17 cellular contexts compared by ENCODE assay signal in genomic region chr3:187519428-187519890, GRCh38.
DNase-seq lines count a peak whose midpoint lies in the region; ATAC-seq and TF ChIP-seq lines count a peak whose summit lies in the region.
"Had no signal": no experiment of that assay in that cellular context is flagged by ENCODE, and none has a peak within 500 bp of the region (broad histone marks: within the 10 kb centered on the region; RNA-seq: fewer than 3 reads in every experiment).

No MANE protein-coding gene starts in this region.

- no peaks in the 10 kb centered on the region for H3K79me2 ChIP-seq in smooth muscle cell (ENCODE audit: low read depth)

- intact Hi-C loops in left ventricle myocardium inferior (cut with micrococcal nuclease) = no loop called here

- no peaks in the 10 kb centered on the region for H4K20me1 ChIP-seq in smooth muscle cell (ENCODE audit: low read depth)

- no peaks in the 10 kb centered on the region for H3K9me3 ChIP-seq in left ventricle myocardium inferior (replicated peaks)
- H3K9me3 ChIP-seq in right atrium auricular region = no peaks in the 10 kb centered on the region
- H3K9me3 ChIP-seq in SK-N-MC (ENCODE audit: low read depth, low read length) = no peaks in the 10 kb centered on the region
- no peaks in the 10 kb centered on the region for H3K9me3 ChIP-seq in smooth muscle cell (replicated peaks; ENCODE audit: low read depth)
- H3K9me3 ChIP-seq: colonic mucosa, esophagus squamous epithelium had no signal

- H3K4me1 ChIP-seq in left ventricle myocardium inferior = peaks cover 4% of the 10 kb centered on the region
- H3K4me1 ChIP-seq in right atrium auricular region = no peaks in the 10 kb centered on the region
- H3K4me1 ChIP-seq in smooth muscle cell (ENCODE audit: low read depth) = peaks cover 21% of the 10 kb centered on the region
- H3K4me1 ChIP-seq: colonic mucosa, esophagus squamous epithelium had no signal

- H2AFZ ChIP-seq in smooth muscle cell (ENCODE audit: low read depth) = no peak overlapping the region

- peak overlapping the region; percentile 30 for H3K4me2 ChIP-seq in smooth muscle cell
- H3K4me2 ChIP-seq: KMS-11 had no signal

- peaks cover 9% of the 10 kb centered on the region for H3F3A ChIP-seq in smooth muscle cell (ENCODE audit: low read depth)

- 30% methylated on average over 9 of the region's 9 CpGs for WGBS in smooth muscle cell (ENCODE audit: low lambda C conversion rate)

- H3K4me3 ChIP-seq in left ventricle myocardium inferior = no peak overlapping the region
- no peak overlapping the region for H3K4me3 ChIP-seq in right atrium auricular region
- peak overlapping the region; percentile 59 for H3K4me3 ChIP-seq in SK-N-MC
- no peak overlapping the region for H3K4me3 ChIP-seq in smooth muscle cell
- H3K4me3 ChIP-seq: colonic mucosa, esophagus squamous epithelium had no signal

- no peak for ATAC-seq in GM19395 (IDR thresholded peaks at IDR 0.05; ENCODE audit: unreplicated experiment)

- TF ChIP-seq CTCF in left ventricle myocardium inferior (IDR thresholded peaks at IDR 0.05; ENCODE audit: borderline replicate concordance) (no peak), right atrium auricular region (IDR thresholded peaks at IDR 0.05) (no peak), smooth muscle cell (IDR thresholded peaks at IDR 0.05; ENCODE audit: borderline replicate concordance, insufficient read depth, poor library complexity, severe bottlenecking) (no peak)

- H3K9ac ChIP-seq in SK-N-MC (ENCODE audit: insufficient read length) (peak overlapping the region; percentile 54), smooth muscle cell (ENCODE audit: low read depth) (no peak overlapping the region)
- H3K9ac ChIP-seq: KMS-11 had no signal

- H3K27ac ChIP-seq in left ventricle myocardium inferior (replicated peaks) = peak overlapping the region; percentile 42
- H3K27ac ChIP-seq in right atrium auricular region = no peak overlapping the region
- H3K27ac ChIP-seq in SK-N-MC = peak overlapping the region; percentile 98
- H3K27ac ChIP-seq in smooth muscle cell (ENCODE audit: low read depth) = peak overlapping the region; percentile 48
- H3K27ac ChIP-seq: 22Rv1, colonic mucosa, esophagus squamous epithelium, KMS-11, RWPE1 had no signal

- H3K36me3 ChIP-seq in left ventricle myocardium inferior (no peaks in the 10 kb centered on the region), right atrium auricular region (no peaks in the 10 kb centered on the region), SK-N-MC (ENCODE audit: insufficient read depth, low read length) (no peaks in the 10 kb centered on the region), smooth muscle cell (ENCODE audit: low read depth) (no peaks in the 10 kb centered on the region)
- H3K36me3 ChIP-seq: colonic mucosa, esophagus squamous epithelium had no signal

- H3K27me3 ChIP-seq in left ventricle myocardium inferior (ENCODE audit: low read depth) (no peaks in the 10 kb centered on the region), right atrium auricular region (no peaks in the 10 kb centered on the region), smooth muscle cell (ENCODE audit: low read depth) (no peaks in the 10 kb centered on the region)
- H3K27me3 ChIP-seq: colonic mucosa had no signal

- DNase-seq in left ventricle myocardium inferior (no peak), right atrium auricular region (ENCODE audit: low spot score) (no peak), SK-N-MC (ENCODE audit: low read depth, low spot score) (peak; percentile 100), iPS DF 19.7 (ENCODE audit: low read depth, low spot score) (peak; percentile 81), smooth muscle cell (lab: John Stamatoyannopoulos, UW; ENCODE audit: unreplicated experiment) (no peak), inferior parietal cortex (ENCODE audit: extremely low spot score) (no peak), C1 segment of cervical spinal cord (lab: John Stamatoyannopoulos, UW) (no peak)
- DNase-seq: activated naive CD8-positive, alpha-beta T cell treated with anti-CD3 and anti-CD28 coated beads for 36 hours; colonic mucosa; esophagus squamous epithelium; NCI-H2029; NCI-H748 treated with DMSO at 0.1 percent for 48 hours; stimulated activated CD4-positive, alpha-beta T cell treated with anti-CD3 and anti-CD28 coated beads, Interleukin-12 subunit alpha, Interleukin-12 subunit beta, amount 100 ng/mL, for 4 hours had no signal

Comparison
In these comparisons a context has a peak if more than half of its experiments do, and no peak if none do; other contexts are left out.
1. H3K27ac ChIP-seq: peak in left ventricle myocardium inferior (single experiment), SK-N-MC (single experiment) and smooth muscle cell (single experiment); none in right atrium auricular region (0 of 2).
2. DNase-seq: peak in SK-N-MC (single experiment) and iPS DF 19.7 (single experiment); none in left ventricle myocardium inferior (single experiment), right atrium auricular region (single experiment), smooth muscle cell (single experiment), inferior parietal cortex (single experiment) and C1 segment of cervical spinal cord (0 of 14).